ENCODE assay signal across 12 cellular contexts in genomic region chr7:135716677-135717238, GRCh38. TPM values are rescaled to one million over a fixed set of nuclear protein-coding genes. Genes with fewer than 3 reads are reported as not detected.
DNase-seq lines count a peak whose midpoint lies in the region; ATAC-seq and TF ChIP-seq lines count a peak whose summit lies in the region.
"Had no signal": no experiment of that assay in that cellular context is flagged by ENCODE, and none has a peak within 500 bp of the region (broad histone marks: within the 10 kb centered on the region; RNA-seq: fewer than 3 reads in every experiment).

No MANE protein-coding gene starts in this region.

- peaks cover 12% of the 10 kb centered on the region for H3K9me1 ChIP-seq in IMR-90 (ENCODE audit: insufficient read depth, low read length)

- H3K27ac ChIP-seq in IMR-90 (ENCODE audit: insufficient read depth, low read length) (no peak overlapping the region), PC-3 (ENCODE audit: low read length) (peak overlapping the region; percentile 51), fibroblast of lung (ENCODE audit: insufficient read depth, low read length) (peak overlapping the region; percentile 24), suprapubic skin (no peak overlapping the region), spleen (no peak overlapping the region)
- H3K27ac ChIP-seq: BLaER1 treated with 17β-estradiol and CSF1 and Interleukin-3, amounts not matched to agents 10 nM and 100 nM; thoracic aorta had no signal

- 0 out of 2 replicates have a peak overlapping the region, but pooled peaks have one; percentile 20 for H2BK20ac ChIP-seq in IMR-90 (ENCODE audit: low read depth, low read length)

- 0 out of 2 replicates have a peak overlapping the region, but pooled peaks have one; percentile 48 for H3K14ac ChIP-seq in IMR-90 (replicated peaks; ENCODE audit: low read depth, low read length)

- H3K79me1 ChIP-seq in IMR-90 (ENCODE audit: low read depth in 1 of 2, low read length in 2 of 2), result peaks cover 0 to 8% of the 10 kb centered on the region in 2 experiments; a peak in 2 of 4 replicates

- H2BK120ac ChIP-seq in IMR-90 (ENCODE audit: low read depth, low read length), result peak overlapping the region; percentile 68

- H4K20me1 ChIP-seq in IMR-90 (ENCODE audit: insufficient read depth, low read length), result no peaks in the 10 kb centered on the region
- H4K20me1 ChIP-seq in PC-3 (ENCODE audit: low read length), result no peaks in the 10 kb centered on the region
- no peaks in the 10 kb centered on the region for H4K20me1 ChIP-seq in fibroblast of lung (ENCODE audit: control insufficient read depth, extremely low read depth, insufficient read depth, low read length)
- H4K20me1 ChIP-seq: BLaER1 treated with 17β-estradiol and CSF1 and Interleukin-3, amounts not matched to agents 10 nM and 100 nM had no signal

- in situ Hi-C loops in ACHN (cut with HindIII; ENCODE audit: low pct_ligation_motif_present, low pct_unique_long_range_greater_than_20kb, low sequenced_read_pairs), result no loop called here
- in situ Hi-C loops in IMR-90 (cut with MboI; ENCODE audit: low sequenced_read_pairs), result no loop called here

- POLR2A ChIA-PET in IMR-90 (lab: Charles Lee; ENCODE audit: unreplicated experiment), result no interaction called here
- POLR2A ChIA-PET in PC-3 (lab: Charles Lee; ENCODE audit: unreplicated experiment), result no interaction called here

- intact Hi-C loops in IMR-90 (cut with micrococcal nuclease), result no loop called here
- intact Hi-C loops in PC-3 (cut with micrococcal nuclease), result loop anchor here (2.0 to 10.0 kb wide), 2 partner anchors 38 to 58 kb away; no protein-coding TSS in a partner anchor
- intact Hi-C loops in spleen (cut with DNase I; ENCODE audit: low total_unique reads), result no loop called here

- H3K36me3 ChIP-seq in IMR-90 (ENCODE audit: control insufficient read depth, insufficient read depth, low read length), result no peaks in the 10 kb centered on the region
- H3K36me3 ChIP-seq in PC-3 (ENCODE audit: low read depth, low read length), result no peaks in the 10 kb centered on the region
- H3K36me3 ChIP-seq in fibroblast of lung (ENCODE audit: control insufficient read depth, insufficient read depth, low read length), result peaks cover 7% of the 10 kb centered on the region
- H3K36me3 ChIP-seq in suprapubic skin, result no peaks in the 10 kb centered on the region
- no peaks in the 10 kb centered on the region for H3K36me3 ChIP-seq in spleen
- H3K36me3 ChIP-seq: BLaER1 treated with 17β-estradiol and CSF1 and Interleukin-3, amounts not matched to agents 10 nM and 100 nM; thoracic aorta had no signal

- no peak overlapping the region for H2BK15ac ChIP-seq in IMR-90 (ENCODE audit: low read depth, low read length)

- peak overlapping the region; percentile 45; the same call in 1 of the 2 replicates for H3K23ac ChIP-seq in IMR-90 (ENCODE audit: low read depth, low read length)

- H3K79me2 ChIP-seq in PC-3 (ENCODE audit: low read length) (no peaks in the 10 kb centered on the region), fibroblast of lung (ENCODE audit: control insufficient read depth, insufficient read depth, low read length) (no peaks in the 10 kb centered on the region)

- H3K56ac ChIP-seq in IMR-90 (ENCODE audit: extremely low read depth, insufficient read depth, low read length), result no peak overlapping the region

- H3K9ac ChIP-seq in IMR-90 (ENCODE audit: low read depth, low read length), result no peak overlapping the region
- no peak overlapping the region for H3K9ac ChIP-seq in PC-3 (ENCODE audit: low read length)
- H3K9ac ChIP-seq in fibroblast of lung (ENCODE audit: insufficient read depth, low read length), result no peak overlapping the region
- H3K9ac ChIP-seq: BLaER1 treated with 17β-estradiol and CSF1 and Interleukin-3, amounts not matched to agents 10 nM and 100 nM had no signal

- H3K27me3 ChIP-seq in IMR-90 (ENCODE audit: control insufficient read depth, insufficient read depth, low read length) (no peaks in the 10 kb centered on the region), PC-3 (ENCODE audit: low read length) (no peaks in the 10 kb centered on the region), fibroblast of lung (ENCODE audit: control insufficient read depth, insufficient read depth, low read length) (no peaks in the 10 kb centered on the region), suprapubic skin (no peaks in the 10 kb centered on the region), spleen (replicated peaks in 1 of 7) (peaks cover 0 to 17% (median 0%) of the 10 kb centered on the region in 7 donors)
- H3K27me3 ChIP-seq: BLaER1 treated with 17β-estradiol and CSF1 and Interleukin-3, amounts not matched to agents 10 nM and 100 nM had no signal

- peak; percentile 48; the same call in 1 of the 2 replicates for ATAC-seq in IMR-90 (ENCODE audit: low read depth)
- ATAC-seq in PC-3, result peak; percentile 74
- ATAC-seq in HG02885 (IDR thresholded peaks at IDR 0.05; ENCODE audit: poor library complexity, unreplicated experiment), result no peak
- ATAC-seq in GM21447 (IDR thresholded peaks at IDR 0.05; ENCODE audit: unreplicated experiment), result no peak

- no peak overlapping the region for H3K4me2 ChIP-seq in IMR-90 (ENCODE audit: low read depth, low read length)
- H3K4me2 ChIP-seq in PC-3 (ENCODE audit: low read length), result peak overlapping the region; percentile 20
- peak overlapping the region; percentile 50 for H3K4me2 ChIP-seq in fibroblast of lung (ENCODE audit: extremely low read depth, insufficient read depth, low read length)
- H3K4me2 ChIP-seq: BLaER1 treated with 17β-estradiol and CSF1 and Interleukin-3, amounts not matched to agents 10 nM and 100 nM had no signal

- no peak overlapping the region for H2BK5ac ChIP-seq in IMR-90 (ENCODE audit: low read depth, low read length, poor library complexity, severe bottlenecking)

- no peaks in the 10 kb centered on the region for H3K9me2 ChIP-seq in PC-3 (replicated peaks; ENCODE audit: low read length)

- CTCF ChIA-PET in IMR-90 (lab: Yijun Ruan, JAX) (interaction anchor here (0.6 to 0.8 kb wide), 3 partner anchors 11 to 29 kb away, joined by 3 to 5 read pairs (median 3); no protein-coding TSS in a partner anchor), PC-3 (lab: Charles Lee) (interaction anchor here (0.6 kb wide), 2 partner anchors 29 to 274 kb away, joined by 3 to 5 read pairs; no protein-coding TSS in a partner anchor)

- H4K91ac ChIP-seq in IMR-90 (ENCODE audit: insufficient read depth, low read depth, low read length), result no peak overlapping the region

- H3F3A ChIP-seq in PC-3 (ENCODE audit: low read length, unreplicated experiment), result no peaks in the 10 kb centered on the region

- peak; percentile 85 for DNase-seq in ACHN
- peak; percentile 88 for DNase-seq in IMR-90
- DNase-seq in PC-3, result peak; percentile 85
- DNase-seq in fibroblast of lung (ENCODE audit: low read depth in 2 of 2), result peak; percentile 90 to 94
- DNase-seq in suprapubic skin (ENCODE audit: low spot score in 2 of 2), result no peak
- no peak for DNase-seq in spleen
- DNase-seq: effector CD8-positive, alpha-beta T cell had no signal

- H4K5ac ChIP-seq in IMR-90 (ENCODE audit: low read depth, low read length), result no peak overlapping the region

- H4K8ac ChIP-seq in IMR-90 (ENCODE audit: low read depth in 2 of 2, low read length in 2 of 2), result peak overlapping the region in 1 of 2 experiments; percentile 79; a peak in 1 of 4 replicates

- no peak for TF ChIP-seq CTCF in IMR-90 (conservative IDR thresholded peaks at IDR 0.05; ENCODE audit: low read depth, low read length)
- TF ChIP-seq CTCF in PC-3 (conservative IDR thresholded peaks at IDR 0.05; ENCODE audit: low read depth, low read length), result no peak
- TF ChIP-seq CTCF in fibroblast of lung (conservative IDR thresholded peaks at IDR 0.05 in 1 of 2, IDR thresholded peaks at IDR 0.05 in 1 of 2; ENCODE audit: low read depth in 1 of 2, low read length in 2 of 2), result no peak
- TF ChIP-seq CTCF in suprapubic skin (IDR thresholded peaks at IDR 0.05), result no peak
- TF ChIP-seq CTCF in spleen (IDR thresholded peaks at IDR 0.05 in 8 of 11, conservative IDR thresholded peaks at IDR 0.05 in 3 of 11), result no peak

- H3K18ac ChIP-seq in IMR-90 (ENCODE audit: low read depth, low read length), result no peak overlapping the region

- no peak for TF ChIP-seq EP300 in suprapubic skin (IDR thresholded peaks at IDR 0.05)

- H2AFZ ChIP-seq in IMR-90 (replicated peaks; ENCODE audit: low read length, poor library complexity) (peak overlapping the region; percentile 9), PC-3 (ENCODE audit: low read length) (no peak overlapping the region), fibroblast of lung (ENCODE audit: low read length) (no peak overlapping the region)

- dilution Hi-C loops in IMR-90 (cut with HindIII; ENCODE audit: low sequenced_read_pairs, unreplicated experiment), result no loop called here

- peak overlapping the region; percentile 58 for H3K4ac ChIP-seq in IMR-90 (ENCODE audit: low read depth, low read length)

- peaks cover 15% of the 10 kb centered on the region for H3K4me1 ChIP-seq in IMR-90 (ENCODE audit: control insufficient read depth, insufficient read depth, low read length)
- peaks cover 32% of the 10 kb centered on the region for H3K4me1 ChIP-seq in PC-3 (ENCODE audit: insufficient read depth, low read length)
- H3K4me1 ChIP-seq in fibroblast of lung (ENCODE audit: control insufficient read depth, extremely low read depth, insufficient read depth, low read length), result peaks cover 13% of the 10 kb centered on the region
- peaks cover 7% of the 10 kb centered on the region for H3K4me1 ChIP-seq in suprapubic skin
- H3K4me1 ChIP-seq in spleen, result no peaks in the 10 kb centered on the region
- H3K4me1 ChIP-seq: BLaER1 treated with 17β-estradiol and CSF1 and Interleukin-3, amounts not matched to agents 10 nM and 100 nM had no signal

- no peak for TF ChIP-seq RAD21 in IMR-90 (IDR thresholded peaks at IDR 0.05; ENCODE audit: low read length)

- H3K9me3 ChIP-seq in IMR-90 (ENCODE audit: control insufficient read depth, insufficient read depth, low read length) (no peaks in the 10 kb centered on the region), PC-3 (ENCODE audit: low read length) (no peaks in the 10 kb centered on the region), fibroblast of lung (ENCODE audit: control insufficient read depth, insufficient read depth, low read depth, low read length) (no peaks in the 10 kb centered on the region), suprapubic skin (no peaks in the 10 kb centered on the region), spleen (no peaks in the 10 kb centered on the region)
- H3K9me3 ChIP-seq: BLaER1 treated with 17β-estradiol and CSF1 and Interleukin-3, amounts not matched to agents 10 nM and 100 nM; thoracic aorta had no signal

- TF ChIP-seq POLR2A in IMR-90 (IDR thresholded peaks at IDR 0.05; ENCODE audit: low read depth, low read length), result no peak
- no peak for TF ChIP-seq POLR2A in suprapubic skin (IDR thresholded peaks at IDR 0.05)
- TF ChIP-seq POLR2A in spleen (IDR thresholded peaks at IDR 0.05), result no peak

- BruUV-seq in IMR-90 (replicated peaks; lab: Mats Ljungman, UMichigan) (no TSS peak), PC-3 (replicated peaks; lab: Mats Ljungman, UMichigan) (no TSS peak)

- H3K4me3 ChIP-seq in IMR-90 (ENCODE audit: insufficient read depth, low read depth, low read length), result no peak overlapping the region
- H3K4me3 ChIP-seq in PC-3 (ENCODE audit: low read length), result no peak overlapping the region
- no peak overlapping the region for H3K4me3 ChIP-seq in fibroblast of lung (replicated peaks in 1 of 4; ENCODE audit: control extremely low read depth in 1 of 4, insufficient read depth in 1 of 4, low read depth in 3 of 4, low read length in 4 of 4)
- H3K4me3 ChIP-seq in suprapubic skin, result no peak overlapping the region
- H3K4me3 ChIP-seq in spleen, result no peak overlapping the region
- H3K4me3 ChIP-seq: BLaER1 treated with 17β-estradiol and CSF1 and Interleukin-3, amounts not matched to agents 10 nM and 100 nM; lung; thoracic aorta had no signal

- WGBS in IMR-90 (ENCODE audit: extremely low coverage in 2 of 2, insufficient read length in 1 of 2), 2 experiments, result 29% methylated on average over 6 of the region's 9 CpGs; no CpG with 5 or more reads in 1 of the 2 experiments
- 30% methylated on average over 9 of the region's 9 CpGs for WGBS in suprapubic skin
- WGBS in spleen, 5 donors, result 68 to 79% (median 75%) methylated on average over 9 of the region's 9 CpGs

- H2AK9ac ChIP-seq in IMR-90 (replicated peaks; ENCODE audit: low read depth, low read length, poor library complexity), result no peak overlapping the region

- H2AK5ac ChIP-seq in IMR-90 (ENCODE audit: low read depth, low read length), result peak overlapping the region; percentile 20; the same call in 1 of the 2 replicates

RNA-seq across cellular contexts. Expression of gene SLC13A4, which starts 11.2 kb away (rescaled TPM):
- total RNA-seq in IMR-90 (2012; rRNA removed) (0.56 TPM in 1 of 2 replicates, not detected in the other), PC-3 (2014; rRNA removed) (not detected in 2 replicates), fibroblast of lung (0.26 and 0.50 TPM in 2 replicates), suprapubic skin (1 to 10 TPM in 1 of 4 donors, under 1 TPM in 3; 0.15 to 1.9 (median 0.51) TPM), spleen (under 1 TPM in 1 of 7 donors, not detected in 6; 0.20 TPM)
- polyA plus RNA-seq in IMR-90 (2012; rRNA removed) (0.10 TPM in 1 of 2 replicates, not detected in the other), fibroblast of lung (0.32 and 2.3 TPM in 2 replicates), spleen (under 1 TPM in 1 of 3 donors, not detected in 2; 0.16 TPM)
- 0.12 and 0.23 TPM in 2 replicates for polyA plus RNA-seq in IMR-90 (2012; cell fraction: cytosol; rRNA removed)
- 0.16 and 0.32 TPM in 2 replicates for polyA plus RNA-seq in IMR-90 (2012; cell fraction: nucleus; rRNA removed; ENCODE audit: low replicate concordance)
- polyA plus RNA-seq in fibroblast of lung (2012), result 0.28 and 0.99 TPM in 2 replicates
- polyA minus RNA-seq in fibroblast of lung (ENCODE audit: low replicate concordance), result 0.37 and 6.5 TPM in 2 replicates

RNA-seq across cellular contexts. Expression of gene FAM180A, which starts 31.9 kb away (rescaled TPM):
- total RNA-seq in IMR-90 (2012; rRNA removed) (1.3 and 1.4 TPM in 2 replicates), PC-3 (2014; rRNA removed) (not detected in 2 replicates), fibroblast of lung (24.4 and 38.5 TPM in 2 replicates), suprapubic skin (1 to 10 TPM; 2.3 to 5.8 (median 4.9) TPM), spleen (1 to 10 TPM in 1 of 7 donors, under 1 TPM in 2, not detected in 4; 0.85 to 1.3 (median 0.97) TPM)
- polyA plus RNA-seq in IMR-90 (2012; rRNA removed) (2.0 and 2.2 TPM in 2 replicates), fibroblast of lung (15.6 and 70.0 TPM in 2 replicates), spleen (under 1 TPM in 2 of 3 donors, not detected in 1; 0.19 to 0.32 TPM)
- 0.35 and 1.9 TPM in 2 replicates for polyA plus RNA-seq in IMR-90 (2012; cell fraction: cytosol; rRNA removed)
- polyA plus RNA-seq in IMR-90 (2012; cell fraction: nucleus; rRNA removed; ENCODE audit: low replicate concordance), result 0.73 and 1.5 TPM in 2 replicates
- polyA plus RNA-seq in fibroblast of lung (2012), result 17.1 and 62.1 TPM in 2 replicates
- polyA minus RNA-seq in fibroblast of lung (ENCODE audit: low replicate concordance), result 41.5 and 182 TPM in 2 replicates

RNA-seq across cellular contexts. Expression of gene STMP1, which starts 54.4 kb away (rescaled TPM):
- total RNA-seq in IMR-90 (2012; rRNA removed), result 6.1 and 11.9 TPM in 2 replicates
- 22.5 and 28.3 TPM in 2 replicates for polyA plus RNA-seq in IMR-90 (2012; rRNA removed)
- polyA plus RNA-seq in IMR-90 (2012; cell fraction: cytosol; rRNA removed), result 5.2 and 13.9 TPM in 2 replicates
- 1.3 and 9.0 TPM in 2 replicates for polyA plus RNA-seq in IMR-90 (2012; cell fraction: nucleus; rRNA removed; ENCODE audit: low replicate concordance)
- 7.1 and 8.8 TPM in 2 replicates for total RNA-seq in PC-3 (2014; rRNA removed)
- total RNA-seq in fibroblast of lung, result 11.8 and 16.7 TPM in 2 replicates
- polyA plus RNA-seq in fibroblast of lung, result 41.3 and 50.6 TPM in 2 replicates
- polyA plus RNA-seq in fibroblast of lung (2012), result 40.3 and 49.1 TPM in 2 replicates
- polyA minus RNA-seq in fibroblast of lung (ENCODE audit: low replicate concordance), result 8.1 and 12.5 TPM in 2 replicates
- total RNA-seq in suprapubic skin, result 10 to 100 TPM; 15.0 to 24.7 (median 16.3) TPM
- total RNA-seq in spleen, result 10 to 100 TPM; 20.0 to 25.9 (median 23.9) TPM
- 10 to 100 TPM; 17.4 to 27.0 (median 22.3) TPM for polyA plus RNA-seq in spleen

Comparison
In these comparisons a context has a peak if more than half of its experiments do, and no peak if none do; other contexts are left out.
1. DNase-seq: peak in ACHN (single experiment), IMR-90 (single experiment), PC-3 (single experiment) and fibroblast of lung (2 of 2); none in suprapubic skin (0 of 2) and spleen (single experiment).
2. ATAC-seq: peak in IMR-90 (single experiment) and PC-3 (single experiment); none in HG02885 (single experiment) and GM21447 (single experiment).
3. H3K27ac ChIP-seq: peak in PC-3 (single experiment) and fibroblast of lung (single experiment); none in IMR-90 (single experiment), suprapubic skin (single experiment) and spleen (0 of 8).